Comparison of ENCODE assay signal across 8 cellular contexts in the genomic region with DNA sequence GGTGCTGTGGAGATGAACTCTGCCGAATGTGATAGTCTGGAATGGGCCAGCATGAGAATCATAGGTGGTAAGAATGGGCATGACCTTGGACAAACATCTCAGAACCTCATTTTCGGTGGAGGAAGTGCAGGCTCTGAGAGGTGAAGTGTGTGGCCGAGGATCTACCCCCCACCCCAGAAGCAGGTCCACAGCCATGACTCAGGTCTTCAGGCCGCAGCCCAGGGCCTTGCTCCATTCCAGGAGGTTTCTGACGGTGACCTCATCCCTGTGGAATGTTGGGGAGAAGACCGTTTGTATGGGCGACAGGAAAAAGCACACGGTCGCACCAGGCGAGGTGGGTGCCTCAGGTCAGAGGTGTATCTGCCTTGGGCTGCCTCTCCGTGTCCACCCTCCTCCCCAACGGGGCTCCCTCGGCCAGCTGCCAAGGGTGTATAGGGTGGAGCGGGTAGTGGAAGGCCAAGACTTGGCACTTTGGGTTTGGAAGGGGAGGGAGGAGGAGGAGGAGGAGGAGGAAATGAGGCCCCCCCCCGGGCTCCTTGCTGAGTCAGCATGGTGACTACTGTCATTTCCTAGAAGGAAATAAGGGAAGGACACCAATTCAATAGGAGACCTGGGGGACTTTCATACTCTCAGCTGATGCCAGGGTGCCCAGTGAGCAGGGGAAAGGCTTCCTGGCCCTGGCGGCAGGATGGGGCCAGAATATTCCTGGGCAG.
DNase-seq lines count a peak whose midpoint lies in the region; ATAC-seq and TF ChIP-seq lines count a peak whose summit lies in the region.

No MANE protein-coding gene starts in this region.

- H3K27me3 ChIP-seq in BJ (ENCODE audit: control insufficient read depth, insufficient read depth, low read length) (no peaks in the 10 kb centered on the region), Peyer's patch (no peaks in the 10 kb centered on the region)

- DNase-seq in BJ (ENCODE audit: low read depth), result peak; percentile 78
- DNase-seq in Peyer's patch, result peak in 1 of 3 donors; percentile 77
- DNase-seq in fibroblast of pulmonary artery (ENCODE audit: low read depth), result peak; percentile 96
- DNase-seq in omental fat pad (ENCODE audit: low spot score), result peak; percentile 44
- no peak for DNase-seq in NCI-H1417 (lab: John Stamatoyannopoulos, UW)
- no peak for DNase-seq in amygdala (lab: John Stamatoyannopoulos, UW)
- no peak for DNase-seq in NCI-H1048 (lab: John Stamatoyannopoulos, UW)
- DNase-seq in activated gamma-delta T cell (lab: John Stamatoyannopoulos, UW), result no peak

- H3K36me3 ChIP-seq in BJ (ENCODE audit: control insufficient read depth, insufficient read depth, low read length) (no peaks in the 10 kb centered on the region), Peyer's patch (no peaks in the 10 kb centered on the region)

- no peaks in the 10 kb centered on the region for H3K9me3 ChIP-seq in Peyer's patch

- TF ChIP-seq POLR2A in Peyer's patch (IDR thresholded peaks at IDR 0.05), result no peak

- no peak overlapping the region for H3K4me3 ChIP-seq in BJ (ENCODE audit: low read depth, low read length)
- no peak overlapping the region for H3K4me3 ChIP-seq in Peyer's patch
- no peak overlapping the region for H3K4me3 ChIP-seq in fibroblast of pulmonary artery (replicated peaks; ENCODE audit: low read depth, low read length)

- H3K27ac ChIP-seq in Peyer's patch, result peak overlapping the region in 3 of 4 donors; percentile 5 to 61 (median 50)

- H3K4me1 ChIP-seq in Peyer's patch, result peaks cover 0 to 25% (median 4%) of the 10 kb centered on the region in 4 donors

- no peak for TF ChIP-seq CTCF in BJ (IDR thresholded peaks at IDR 0.05; ENCODE audit: insufficient read depth, low read depth, low read length)
- no peak for TF ChIP-seq CTCF in Peyer's patch (IDR thresholded peaks at IDR 0.05)
- TF ChIP-seq CTCF in fibroblast of pulmonary artery (IDR thresholded peaks at IDR 0.05; ENCODE audit: low read length, missing control alignments), result no peak
- no peak for TF ChIP-seq CTCF in omental fat pad (IDR thresholded peaks at IDR 0.05)

- POLR2A ChIA-PET in BJ (lab: Charles Lee), result no interaction called here

- ATAC-seq in omental fat pad (ENCODE audit: low FRiP score), result peak; percentile 87

- CTCF ChIA-PET in BJ (lab: Yijun Ruan, JAX), result interaction anchor here (1.3 kb wide), 1 partner anchor 51 kb away, joined by 3 read pairs; no protein-coding TSS in a partner anchor

Comparison
In these comparisons a context has a peak if more than half of its experiments do, and no peak if none do; other contexts are left out.
1. DNase-seq: peak in BJ (single experiment), fibroblast of pulmonary artery (single experiment) and omental fat pad (single experiment); none in NCI-H1417 (0 of 3), amygdala (0 of 56), NCI-H1048 (single experiment) and activated gamma-delta T cell (single experiment).